17 cellular contexts compared by ENCODE assay signal in genomic region chr17:47864791-47865216, GRCh38. TPM values are rescaled to one million over a fixed set of nuclear protein-coding genes. Genes with fewer than 3 reads are reported as not detected.
DNase-seq lines count a peak whose midpoint lies in the region; ATAC-seq and TF ChIP-seq lines count a peak whose summit lies in the region.
"Had no signal": no experiment of that assay in that cellular context is flagged by ENCODE, and none has a peak within 500 bp of the region (broad histone marks: within the 10 kb centered on the region; RNA-seq: fewer than 3 reads in every experiment).

No MANE protein-coding gene starts in this region.

- H3K27me3 ChIP-seq in A673 (replicated peaks; ENCODE audit: insufficient read depth, low read depth, low read length, poor library complexity) (no peaks in the 10 kb centered on the region), right cardiac atrium (ENCODE audit: control insufficient read depth, insufficient read depth) (no peaks in the 10 kb centered on the region)
- H3K27me3 ChIP-seq: body of pancreas had no signal

- peaks cover 3% of the 10 kb centered on the region for H3K36me3 Mint-ChIP-seq in chondrocyte (ENCODE audit: low read depth)
- H3K36me3 Mint-ChIP-seq: CD8-positive, alpha-beta T cell; IgD-negative memory B cell; natural killer cell had no signal

- POLR2A ChIA-PET in A673 (lab: Charles Lee; ENCODE audit: low non-redundant PET): no interaction called here

- H3K4me3 ChIP-seq in A673 (ENCODE audit: low read depth, low read length, poor library complexity, severe bottlenecking): no peak overlapping the region
- H3K4me3 ChIP-seq in right cardiac atrium (ENCODE audit: low read length): no peak overlapping the region
- H3K4me3 ChIP-seq: body of pancreas had no signal

- TF ChIP-seq CTCF in A673 (conservative IDR thresholded peaks at IDR 0.05; ENCODE audit: low read depth, low read length) (no peak), chondrocyte (IDR thresholded peaks at IDR 0.05) (no peak)

- H3K36me3 ChIP-seq in A673 (ENCODE audit: insufficient read depth, low read length, poor library complexity, severe bottlenecking): no peaks in the 10 kb centered on the region

- no peak for ATAC-seq in HG03460 (IDR thresholded peaks at IDR 0.05; ENCODE audit: unreplicated experiment)
- ATAC-seq in GM21737 (IDR thresholded peaks at IDR 0.05; ENCODE audit: unreplicated experiment): no peak
- no peak for ATAC-seq in right cardiac atrium
- ATAC-seq: body of pancreas; CD8-positive, alpha-beta T cell; natural killer cell; Panc1 had no signal

- peaks cover 10% of the 10 kb centered on the region for H3K27me3 Mint-ChIP-seq in chondrocyte (ENCODE audit: low read depth)

- intact Hi-C loops in A673 (cut with micrococcal nuclease; ENCODE audit: unreplicated experiment): no loop called here
- intact Hi-C loops in right cardiac atrium (cut with DNase I): no loop called here

- CTCF ChIA-PET in A673 (lab: Charles Lee): no interaction called here

- peak overlapping the region; percentile 36 for H3K27ac Mint-ChIP-seq in chondrocyte (ENCODE audit: unreplicated experiment)
- H3K27ac Mint-ChIP-seq: CD8-positive, alpha-beta T cell; IgD-negative memory B cell; natural killer cell had no signal

- 63% methylated on average over 7 of the region's 7 CpGs for WGBS in right cardiac atrium

- DNase-seq in A673 (ENCODE audit: low spot score) (peak; percentile 61), DMS79 treated with DMSO at 0.1 percent for 48 hours (lab: John Stamatoyannopoulos, UW) (peak; percentile 90), NOMO-1 (lab: John Stamatoyannopoulos, UW; ENCODE audit: unreplicated experiment in 2 of 2) (peak; percentile 71 to 80), chondrocyte (ENCODE audit: low spot score) (peak; percentile 57), right cardiac atrium (no peak)
- no peak for DNase-seq in stimulated activated naive CD4-positive, alpha-beta T cell treated with Interleukin-2 at 50 U/mL for 16 hours (lab: John Stamatoyannopoulos, UW)
- DNase-seq: body of pancreas; CD8-positive, alpha-beta T cell; effector CD4-positive, alpha-beta T cell; islet precursor cell; natural killer cell; NCI-H2081 treated with DMSO at 0.1 percent for 48 hours; T-helper 9 cell had no signal

- peaks cover 16% of the 10 kb centered on the region for H3K4me1 Mint-ChIP-seq in chondrocyte (ENCODE audit: low read depth)
- H3K4me1 Mint-ChIP-seq: natural killer cell had no signal

- H3K4me3 Mint-ChIP-seq in chondrocyte (ENCODE audit: unreplicated experiment): no peak overlapping the region
- H3K4me3 Mint-ChIP-seq: CD8-positive, alpha-beta T cell; IgD-negative memory B cell; natural killer cell had no signal

- H3K9me3 Mint-ChIP-seq in chondrocyte (ENCODE audit: low read depth): peaks cover 3% of the 10 kb centered on the region
- H3K9me3 Mint-ChIP-seq: CD8-positive, alpha-beta T cell; IgD-negative memory B cell; natural killer cell had no signal

- H3K4me1 ChIP-seq in A673 (ENCODE audit: insufficient read depth, low read length, poor library complexity, severe bottlenecking) (peaks cover 10% of the 10 kb centered on the region), right cardiac atrium (ENCODE audit: control insufficient read depth, insufficient read depth, low read length) (no peaks in the 10 kb centered on the region)
- H3K4me1 ChIP-seq: body of pancreas had no signal

- BruUV-seq in A673 (replicated peaks; lab: Mats Ljungman, UMichigan): no TSS peak

- no peak overlapping the region for H3K27ac ChIP-seq in A673 (ENCODE audit: low read depth, low read length, poor library complexity, severe bottlenecking)
- H3K27ac ChIP-seq in right cardiac atrium (ENCODE audit: low read length): no peak overlapping the region
- H3K27ac ChIP-seq: body of pancreas had no signal

- H3K9me3 ChIP-seq in A673 (ENCODE audit: low read depth, low read length, poor library complexity, severe bottlenecking) (no peaks in the 10 kb centered on the region), right cardiac atrium (ENCODE audit: control insufficient read depth, low read length) (no peaks in the 10 kb centered on the region)
- H3K9me3 ChIP-seq: body of pancreas had no signal

RNA-seq across cellular contexts. Expression of gene SP6, which starts 13.8 kb away (rescaled TPM):
- total RNA-seq in A673 (2021) (0.15 and 0.66 TPM in 2 replicates), chondrocyte (0.05 to 0.15 TPM (median 0.08 TPM) in 3 replicates), right cardiac atrium (1 to 10 TPM in 1 of 4 donors, under 1 TPM in 3; 0.29 to 3.6 (median 0.41) TPM)
- 0.34 TPM for polyA plus RNA-seq in right cardiac atrium
- polyA plus RNA-seq: IgD-negative memory B cell had no signal

RNA-seq across cellular contexts. Expression of gene SCRN2, which starts 23.7 kb away (rescaled TPM):
- total RNA-seq in A673 (2021) (6.2 and 11.2 TPM in 2 replicates), chondrocyte (14.9 to 32.9 TPM (median 15.7 TPM) in 3 replicates), right cardiac atrium (10 to 100 TPM; 36.6 to 51.8 (median 40.9) TPM)
- polyA plus RNA-seq in right cardiac atrium: 62.3 TPM

RNA-seq across cellular contexts. Expression of gene SP2, which starts 31.2 kb away (rescaled TPM):
- 19.5 and 29.1 TPM in 2 replicates for total RNA-seq in A673 (2021)
- 13.5 to 16.8 TPM (median 16.0 TPM) in 3 replicates for total RNA-seq in chondrocyte
- total RNA-seq in right cardiac atrium: 10 to 100 TPM; 15.8 to 20.6 (median 17.9) TPM
- polyA plus RNA-seq in right cardiac atrium: 11.4 TPM

RNA-seq across cellular contexts. Expression of gene LRRC46, which starts 33.3 kb away (rescaled TPM):
- total RNA-seq in A673 (2021) (1.1 and 1.3 TPM in 2 replicates), chondrocyte (0.35 to 0.65 TPM in 2 of 3 replicates, not detected in the other), right cardiac atrium (under 1 TPM in 3 of 4 donors, not detected in 1; 0.38 to 0.48 (median 0.43) TPM)
- 0.29 TPM for polyA plus RNA-seq in right cardiac atrium
- total RNA-seq: body of pancreas had no signal

RNA-seq across cellular contexts. Expression of gene MRPL10, which starts 33.5 kb away (rescaled TPM):
- total RNA-seq in A673 (2021) (30.5 and 42.0 TPM in 2 replicates), chondrocyte (23.9 to 25.4 TPM (median 24.8 TPM) in 3 replicates), right cardiac atrium (10 to 100 TPM; 37.7 to 52.3 (median 46.6) TPM)
- polyA plus RNA-seq in right cardiac atrium: 48.0 TPM

Comparison
In these comparisons a context has a peak if more than half of its experiments do, and no peak if none do; other contexts are left out.
1. DNase-seq: peak in A673 (single experiment), DMS79 treated with DMSO at 0.1 percent for 48 hours (single experiment), NOMO-1 (2 of 2) and chondrocyte (single experiment); none in stimulated activated naive CD4-positive, alpha-beta T cell treated with Interleukin-2 at 50 U/mL for 16 hours (single experiment) and right cardiac atrium (0 of 3).